Comparison of ENCODE assay signal across 17 cellular contexts in genomic region chr20:17495826-17496225, GRCh38. TPM values are rescaled to one million over a fixed set of nuclear protein-coding genes. Genes with fewer than 3 reads are reported as not detected.
DNase-seq lines count a peak whose midpoint lies in the region; ATAC-seq and TF ChIP-seq lines count a peak whose summit lies in the region.
"Had no signal": no experiment of that assay in that cellular context is flagged by ENCODE, and none has a peak within 500 bp of the region (broad histone marks: within the 10 kb centered on the region; RNA-seq: fewer than 3 reads in every experiment).

No MANE protein-coding gene starts in this region.

- H3K9me3 ChIP-seq in A673 (ENCODE audit: low read depth, low read length, poor library complexity, severe bottlenecking): no peaks in the 10 kb centered on the region
- H3K9me3 ChIP-seq: A549, BLaER1, Caco-2 had no signal

- no peaks in the 10 kb centered on the region for H3K27me3 ChIP-seq in A673 (replicated peaks; ENCODE audit: insufficient read depth, low read depth, low read length, poor library complexity)
- H3K27me3 ChIP-seq: BLaER1 had no signal

- H3K4me1 Mint-ChIP-seq in activated CD8-positive, alpha-beta memory T cell treated with anti-CD3 and anti-CD28 coated beads, Interleukin-2, amount 10 ng/mL, durations not matched to agents 7 days and 5 days: no peaks in the 10 kb centered on the region
- H3K4me1 Mint-ChIP-seq: CD8-positive, alpha-beta memory T cell; H9 had no signal

- DNase-seq in DMS79 (lab: John Stamatoyannopoulos, UW) (peak; percentile 76), DMS79 treated with DMSO at 0.1 percent for 48 hours (lab: John Stamatoyannopoulos, UW) (peak; percentile 88), left kidney (ENCODE audit: low read depth, low spot score) (peak; percentile 11), A673 (ENCODE audit: low spot score) (no peak), NOMO-1 treated with DMSO at 0.1 percent for 48 hours (lab: John Stamatoyannopoulos, UW; ENCODE audit: unreplicated experiment) (no peak)
- DNase-seq in activated CD8-positive, alpha-beta memory T cell treated with anti-CD3 and anti-CD28 coated beads, Interleukin-2, amount 10 ng/mL, durations not matched to agents 7 days and 5 days: peak; percentile 23
- no peak for DNase-seq in stimulated activated CD4-positive, alpha-beta T cell treated with anti-CD3 and anti-CD28 coated beads, Interleukin-4, amount 100 ng/mL, for 4 hours
- DNase-seq: AML-193; Caco-2; CD8-positive, alpha-beta memory T cell; GOT3; IMR-90 had no signal

- no peak overlapping the region for H3K4me3 Mint-ChIP-seq in activated CD8-positive, alpha-beta memory T cell treated with anti-CD3 and anti-CD28 coated beads, Interleukin-2, amount 10 ng/mL, durations not matched to agents 7 days and 5 days
- H3K4me3 Mint-ChIP-seq: CD8-positive, alpha-beta memory T cell; H9 had no signal

- no peaks in the 10 kb centered on the region for H3K9me3 Mint-ChIP-seq in activated CD8-positive, alpha-beta memory T cell treated with anti-CD3 and anti-CD28 coated beads, Interleukin-2, amount 10 ng/mL, durations not matched to agents 7 days and 5 days (ENCODE audit: low read depth)
- H3K9me3 Mint-ChIP-seq: CD8-positive, alpha-beta memory T cell; H9 had no signal

- POLR2A ChIA-PET in A673 (lab: Charles Lee; ENCODE audit: low non-redundant PET): no interaction called here

- TF ChIP-seq CTCF in A673 (conservative IDR thresholded peaks at IDR 0.05; ENCODE audit: low read depth, low read length): no peak

- no peaks in the 10 kb centered on the region for H3K36me3 Mint-ChIP-seq in activated CD8-positive, alpha-beta memory T cell treated with anti-CD3 and anti-CD28 coated beads, Interleukin-2, amount 10 ng/mL, durations not matched to agents 7 days and 5 days

- H3K4me3 ChIP-seq in A673 (ENCODE audit: low read depth, low read length, poor library complexity, severe bottlenecking): no peak overlapping the region
- H3K4me3 ChIP-seq: A549, BLaER1, GM12878 had no signal

- CTCF ChIA-PET in activated CD8-positive, alpha-beta memory T cell treated with anti-CD3 and anti-CD28 coated beads, Interleukin-2, amount 10 ng/mL, durations not matched to agents 7 days and 5 days (lab: Charles Lee): interaction anchor here (5.0 kb wide), 1 partner anchor 9 kb away, joined by 19 read pairs; no protein-coding TSS in a partner anchor
- CTCF ChIA-PET in A673 (lab: Charles Lee): interaction anchor here (1.0 kb wide), 1 partner anchor 449 kb away, joined by 13 read pairs; no protein-coding TSS in a partner anchor

- ATAC-seq in activated CD8-positive, alpha-beta memory T cell treated with anti-CD3 and anti-CD28 coated beads, Interleukin-2, amount 10 ng/mL, durations not matched to agents 7 days and 5 days: no peak
- ATAC-seq in GM21737 (IDR thresholded peaks at IDR 0.05; ENCODE audit: unreplicated experiment): no peak
- ATAC-seq: A549, GM12878 had no signal

- H3K27me3 Mint-ChIP-seq in activated CD8-positive, alpha-beta memory T cell treated with anti-CD3 and anti-CD28 coated beads, Interleukin-2, amount 10 ng/mL, durations not matched to agents 7 days and 5 days: peaks cover 3% of the 10 kb centered on the region

- H3K36me3 ChIP-seq in A673 (ENCODE audit: insufficient read depth, low read length, poor library complexity, severe bottlenecking): no peaks in the 10 kb centered on the region
- H3K36me3 ChIP-seq: BLaER1 had no signal

- BruUV-seq in A673 (replicated peaks; lab: Mats Ljungman, UMichigan): no TSS peak

- intact Hi-C loops in A673 (cut with micrococcal nuclease; ENCODE audit: unreplicated experiment): no loop called here

- no peak overlapping the region for H3K27ac Mint-ChIP-seq in activated CD8-positive, alpha-beta memory T cell treated with anti-CD3 and anti-CD28 coated beads, Interleukin-2, amount 10 ng/mL, durations not matched to agents 7 days and 5 days
- H3K27ac Mint-ChIP-seq: CD8-positive, alpha-beta memory T cell; H9 had no signal

- H3K4me1 ChIP-seq in A673 (ENCODE audit: insufficient read depth, low read length, poor library complexity, severe bottlenecking): no peaks in the 10 kb centered on the region
- H3K4me1 ChIP-seq: A549, BLaER1, Caco-2 had no signal

- H3K27ac ChIP-seq in A673 (ENCODE audit: low read depth, low read length, poor library complexity, severe bottlenecking): no peak overlapping the region
- H3K27ac ChIP-seq: A549, BLaER1 had no signal

RNA-seq across cellular contexts. Expression of gene BFSP1, which starts 35.4 kb away (rescaled TPM):
- total RNA-seq in activated CD8-positive, alpha-beta memory T cell treated with anti-CD3 and anti-CD28 coated beads, Interleukin-2, amount 10 ng/mL, durations not matched to agents 7 days and 5 days: 1 to 10 TPM; 1.7 to 3.2 TPM
- 6.1 and 7.4 TPM in 2 replicates for total RNA-seq in A673 (2021)

Comparison
In these comparisons a context has a peak if more than half of its experiments do, and no peak if none do; other contexts are left out.
1. DNase-seq: peak in DMS79 (single experiment), DMS79 treated with DMSO at 0.1 percent for 48 hours (single experiment), activated CD8-positive, alpha-beta memory T cell treated with anti-CD3 and anti-CD28 coated beads, Interleukin-2, amount 10 ng/mL, durations not matched to agents 7 days and 5 days (single experiment) and left kidney (single experiment); none in A673 (single experiment), NOMO-1 treated with DMSO at 0.1 percent for 48 hours (single experiment) and stimulated activated CD4-positive, alpha-beta T cell treated with anti-CD3 and anti-CD28 coated beads, Interleukin-4, amount 100 ng/mL, for 4 hours (0 of 2).